Comparison of ENCODE assay signal across 15 cellular contexts in the genomic region with DNA sequence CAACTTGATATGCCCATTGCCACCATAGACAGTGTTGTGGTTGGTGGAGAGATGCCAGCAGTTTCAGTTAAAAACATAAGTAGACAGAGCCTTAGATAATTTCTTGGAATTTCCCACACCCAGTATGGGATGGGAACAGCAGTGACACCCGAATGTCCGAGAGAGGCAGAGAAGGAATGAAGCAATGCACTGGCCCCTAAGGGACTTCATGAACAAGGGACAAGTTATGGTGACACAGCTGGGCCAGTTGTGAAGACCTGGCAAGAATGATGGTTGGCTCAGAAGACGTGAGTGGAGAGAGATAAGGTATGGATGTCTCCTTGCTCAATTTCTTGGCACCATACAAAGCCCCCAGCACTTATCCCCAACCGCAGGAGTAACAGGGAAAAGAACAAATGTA.
DNase-seq lines count a peak whose midpoint lies in the region; ATAC-seq and TF ChIP-seq lines count a peak whose summit lies in the region.
"Had no signal": no experiment of that assay in that cellular context is flagged by ENCODE, and none has a peak within 500 bp of the region (broad histone marks: within the 10 kb centered on the region; RNA-seq: fewer than 3 reads in every experiment).

No MANE protein-coding gene starts in this region.

- DNase-seq in Right ventricle myocardium superior, result no peak
- no peak for DNase-seq in left cardiac atrium
- DNase-seq in nephron progenitor cell, result no peak
- no peak for DNase-seq in MG63
- DNase-seq: AML-193; CD8-positive, alpha-beta T cell; DMS 273 treated with DMSO at 0.1 percent for 48 hours; DMS53; DND-41; H9; KG1 had no signal

- H3K36me3 ChIP-seq in MG63, result no peaks in the 10 kb centered on the region

- H3K4me1 Mint-ChIP-seq in dendritic cell treated with granulocyte-macrophage colony-stimulating factor and Interleukin-4, amounts not matched to agents 40 ng/mL and 50 ng/mL, for 4 days (ENCODE audit: low read depth), result peaks cover 77% of the 10 kb centered on the region
- H3K4me1 Mint-ChIP-seq in nephron progenitor cell, result peaks cover 38% of the 10 kb centered on the region

- H3K9me3 ChIP-seq in MG63, result no peaks in the 10 kb centered on the region
- H3K9me3 ChIP-seq: A549 had no signal

- no peak overlapping the region for H3K4me3 ChIP-seq in MG63
- H3K4me3 ChIP-seq: A549 had no signal

- intact Hi-C loops in Right ventricle myocardium superior (cut with DNase I) (no loop called here), left cardiac atrium (cut with DNase I) (no loop called here)
- intact Hi-C loops in dendritic cell treated with granulocyte-macrophage colony-stimulating factor and Interleukin-4, amounts not matched to agents 40 ng/mL and 50 ng/mL, for 4 days (cut with micrococcal nuclease), result loop anchor here (5.0 kb wide), 1 partner anchor 188 kb away; no protein-coding TSS in a partner anchor

- no peaks in the 10 kb centered on the region for H3K27me3 ChIP-seq in MG63

- no peak overlapping the region for H3K4me3 Mint-ChIP-seq in dendritic cell treated with granulocyte-macrophage colony-stimulating factor and Interleukin-4, amounts not matched to agents 40 ng/mL and 50 ng/mL, for 4 days
- no peak overlapping the region for H3K4me3 Mint-ChIP-seq in nephron progenitor cell
- H3K4me3 Mint-ChIP-seq: CD8-positive, alpha-beta T cell; H9 had no signal

- TF ChIP-seq CTCF in nephron progenitor cell (IDR thresholded peaks at IDR 0.05), result no peak

- peak overlapping the region; percentile 86 for H3K27ac Mint-ChIP-seq in dendritic cell treated with granulocyte-macrophage colony-stimulating factor and Interleukin-4, amounts not matched to agents 40 ng/mL and 50 ng/mL, for 4 days
- H3K27ac Mint-ChIP-seq in nephron progenitor cell, result peak overlapping the region; percentile 66
- H3K27ac Mint-ChIP-seq: CD8-positive, alpha-beta T cell; H9 had no signal

- peaks cover 16% of the 10 kb centered on the region for H3K9me3 Mint-ChIP-seq in dendritic cell treated with granulocyte-macrophage colony-stimulating factor and Interleukin-4, amounts not matched to agents 40 ng/mL and 50 ng/mL, for 4 days
- H3K9me3 Mint-ChIP-seq in nephron progenitor cell, result peaks cover 20% of the 10 kb centered on the region

- ATAC-seq in Right ventricle myocardium superior (ENCODE audit: poor library complexity) (peak; percentile 29), left cardiac atrium (no peak), HG02884 (IDR thresholded peaks at IDR 0.05; ENCODE audit: unreplicated experiment) (no peak), HG03159 (IDR thresholded peaks at IDR 0.05; ENCODE audit: unreplicated experiment) (no peak)
- ATAC-seq: A549; CD8-positive, alpha-beta T cell had no signal

- H3K27me3 Mint-ChIP-seq in dendritic cell treated with granulocyte-macrophage colony-stimulating factor and Interleukin-4, amounts not matched to agents 40 ng/mL and 50 ng/mL, for 4 days, result no peaks in the 10 kb centered on the region
- H3K27me3 Mint-ChIP-seq in nephron progenitor cell (ENCODE audit: low read depth, poor library complexity), result peaks cover 4% of the 10 kb centered on the region

- peaks cover 11% of the 10 kb centered on the region for H3K36me3 Mint-ChIP-seq in dendritic cell treated with granulocyte-macrophage colony-stimulating factor and Interleukin-4, amounts not matched to agents 40 ng/mL and 50 ng/mL, for 4 days (ENCODE audit: low read depth)
- H3K36me3 Mint-ChIP-seq in nephron progenitor cell (ENCODE audit: low read depth), result peaks cover 13% of the 10 kb centered on the region
- H3K36me3 Mint-ChIP-seq: CD8-positive, alpha-beta T cell had no signal
